ENCODE assay signal across 8 cellular contexts in genomic region chr17:81927653-81928496, GRCh38. TPM values are rescaled to one million over a fixed set of nuclear protein-coding genes. Genes with fewer than 3 reads are reported as not detected.
DNase-seq lines count a peak whose midpoint lies in the region; ATAC-seq and TF ChIP-seq lines count a peak whose summit lies in the region.

TSS of gene MAFG (minus strand) at chr17:81927735. CDS start at chr17:81923185, 4,550 bp downstream.

- H3K27me3 ChIP-seq in kidney epithelial cell (ENCODE audit: control insufficient read depth, insufficient read depth, low read length), result peaks cover 9% of the 10 kb centered on the region

- no peaks in the 10 kb centered on the region for H3K36me3 ChIP-seq in kidney epithelial cell (ENCODE audit: control insufficient read depth, insufficient read depth, low read length)

- peak; percentile 51 for ATAC-seq in GM19023 (IDR thresholded peaks at IDR 0.05; ENCODE audit: unreplicated experiment)
- ATAC-seq in HG03432 (IDR thresholded peaks at IDR 0.05; ENCODE audit: unreplicated experiment), result peak; percentile 68

- DNase-seq in AG09319 (ENCODE audit: extremely low read depth, low read depth) (peak; percentile 88), NCI-H460 (ENCODE audit: extremely low read depth, low read depth) (peak; percentile 92), cerebellar cortex (ENCODE audit: low spot score) (peak; percentile 93), kidney epithelial cell (ENCODE audit: low read depth) (peak; percentile 65)
- peak; percentile 91 for DNase-seq in activated CD4-positive, CD25-positive, alpha-beta regulatory T cell treated with anti-CD3 and anti-CD28 coated beads, Interleukin-2, amount 50 U/mL, for 72 hours
- peak; percentile 79 to 84 for DNase-seq in stimulated activated CD4-positive, alpha-beta T cell treated with anti-CD3 and anti-CD28 coated beads, Interleukin-15, amount 100 ng/mL, for 48 hours (ENCODE audit: low read depth in 2 of 2)

- peak; percentile 18 for TF ChIP-seq CTCF in AG09319 (IDR thresholded peaks at IDR 0.05; ENCODE audit: low read depth, low read length)
- TF ChIP-seq CTCF in kidney epithelial cell (IDR thresholded peaks at IDR 0.05; ENCODE audit: insufficient read depth, low read length, poor library complexity, severe bottlenecking), result peak; percentile 23

- peak within 1 kb of the TSS; percentile 81 for H3K4me3 ChIP-seq in kidney epithelial cell (ENCODE audit: low read depth, low read length)

RNA-seq across cellular contexts. Expression of gene MAFG, which starts in this region (rescaled TPM):
- 62.5 and 64.3 TPM in 2 replicates for total RNA-seq in NCI-H460 (2014; rRNA removed; shearing (Covaris generic))
- polyA plus RNA-seq in NCI-H460 (2014; cell fraction: nucleus; rRNA removed), result 138 and 168 TPM in 2 replicates
- total RNA-seq in kidney epithelial cell, result 39.7 and 41.1 TPM in 2 replicates

Comparison
In these comparisons a context has a peak if more than half of its experiments do, and no peak if none do; other contexts are left out.
1. Peak in every context shown above with its lines: DNase-seq, ATAC-seq and H3K4me3 ChIP-seq.